Comparison of ENCODE assay signal across 35 cellular contexts in genomic region chr2:98520806-98521205, GRCh38.
"Had no signal": no experiment of that assay in that cellular context is flagged by ENCODE, and none has a peak within 500 bp of the region (broad histone marks: within the 10 kb centered on the region; RNA-seq: fewer than 3 reads in every experiment).

No MANE protein-coding gene starts in this region.

- H3K27me3 ChIP-seq: ascending aorta, cardiac muscle cell had no signal

- H3K36me3 ChIP-seq: cardiac muscle cell had no signal

- H3K27me3 Mint-ChIP-seq: activated B cell treated with CpG ODN at 0.5 μM for 24 hours; activated CD4-positive, alpha-beta memory T cell treated with anti-CD3 and anti-CD28 coated beads for 36 hours; activated CD8-positive, alpha-beta T cell treated with anti-CD3 and anti-CD28 coated beads for 36 hours; activated naive CD4-positive, alpha-beta T cell treated with anti-CD3 and anti-CD28 coated beads, Interleukin-2, amount 10 ng/mL, durations not matched to agents 7 days and 5 days; activated naive CD4-positive, alpha-beta T cell treated with anti-CD3 and anti-CD28 coated beads, Interleukin-2, amount 50 U/mL, for 24 hours; activated naive CD8-positive, alpha-beta T cell; activated naive CD8-positive, alpha-beta T cell treated with anti-CD3 and anti-CD28 coated beads, Interleukin-2, amount 10 ng/mL, durations not matched to agents 7 days and 5 days; activated naive CD8-positive, alpha-beta T cell treated with anti-CD3 and anti-CD28 coated beads, Interleukin-2, amount 50 U/mL, for 24 hours; brain; central memory CD8-positive, alpha-beta T cell had no signal

- H3K27ac Mint-ChIP-seq: activated B cell treated with CpG ODN at 0.5 μM for 24 hours; activated CD4-positive, alpha-beta memory T cell treated with anti-CD3 and anti-CD28 coated beads for 36 hours; activated CD8-positive, alpha-beta T cell treated with anti-CD3 and anti-CD28 coated beads for 36 hours; activated naive CD4-positive, alpha-beta T cell treated with anti-CD3 and anti-CD28 coated beads, Interleukin-2, amount 10 ng/mL, durations not matched to agents 7 days and 5 days; activated naive CD4-positive, alpha-beta T cell treated with anti-CD3 and anti-CD28 coated beads, Interleukin-2, amount 50 U/mL, for 24 hours; activated naive CD8-positive, alpha-beta T cell; activated naive CD8-positive, alpha-beta T cell treated with anti-CD3 and anti-CD28 coated beads, Interleukin-2, amount 10 ng/mL, durations not matched to agents 7 days and 5 days; activated naive CD8-positive, alpha-beta T cell treated with anti-CD3 and anti-CD28 coated beads, Interleukin-2, amount 50 U/mL, for 24 hours; activated T-helper 2 cell treated with anti-CD3 and anti-CD28 coated beads, Interferon-gamma antibody, Interleukin-2, Interleukin-4, amounts not matched to agents 10 μg/mL and 5 μg/mL and 100 μg/mL, durations not matched to agents 14 hours and 24 hours and 36 hours; T-helper 1 cell treated with Interleukin-12 subunit alpha and Interleukin-12 subunit beta and Interleukin-4 antibody, amounts not matched to agents 30 μg/mL and 1 μg/mL, for 36 hours; T-helper 2 cell treated with Interferon-gamma antibody and Interleukin-4, amounts not matched to agents 5 μg/mL and 100 μg/mL, for 36 hours had no signal

- DNase-seq: activated B cell treated with CpG ODN at 0.5 μM for 24 hours; activated CD4-positive, alpha-beta memory T cell treated with anti-CD3 and anti-CD28 coated beads for 36 hours; activated CD4-positive, alpha-beta T cell treated with anti-CD3 and anti-CD28 coated beads for 48 hours; activated CD4-positive, alpha-beta T cell treated with anti-CD3 and anti-CD28 coated beads, Interleukin-2, amount 50 U/mL, for 1 hour; activated CD4-positive, alpha-beta T cell treated with anti-CD3 and anti-CD28 coated beads, Interleukin-2, amount 50 U/mL, for 4 hours; activated CD4-positive, CD25-positive, alpha-beta regulatory T cell treated with anti-CD3 and anti-CD28 coated beads, Interleukin-2, amount 50 U/mL, for 72 hours; activated CD8-positive, alpha-beta memory T cell treated with anti-CD3 and anti-CD28 coated beads, Interleukin-2, amount 50 U/mL, for 4 hours; activated CD8-positive, alpha-beta T cell treated with anti-CD3 and anti-CD28 coated beads for 36 hours; activated effector memory CD4-positive, alpha-beta T cell treated with Interleukin-2 at 50 U/mL for 16 hours; activated gamma-delta T cell; activated naive CD4-positive, alpha-beta T cell treated with anti-CD3 and anti-CD28 coated beads, Interleukin-2, amount 10 ng/mL, durations not matched to agents 7 days and 5 days; activated naive CD4-positive, alpha-beta T cell treated with Interleukin-2 at 50 U/mL for 16 hours; activated naive CD8-positive, alpha-beta T cell treated with anti-CD3 and anti-CD28 coated beads, Interleukin-2, amount 10 ng/mL, durations not matched to agents 7 days and 5 days; activated naive CD8-positive, alpha-beta T cell treated with anti-CD3 and anti-CD28 coated beads, Interleukin-2, amount 50 U/mL, for 24 hours; activated T-cell treated with anti-CD3 and anti-CD28 coated beads for 4 hours; activated T-cell treated with anti-CD3 and anti-CD28 coated beads, Interleukin-2, amount 50 U/mL, for 1 hour; activated T-cell treated with anti-CD3 and anti-CD28 coated beads, Interleukin-2, amount 50 U/mL, for 4 hours; amygdala; anterior cingulate cortex; SW 1271; T-helper 1 cell; T-helper 2 cell; T-helper 9 cell had no signal

- H3K4me1 Mint-ChIP-seq: activated B cell treated with CpG ODN at 0.5 μM for 24 hours had no signal

- H3K9me3 ChIP-seq: ascending aorta had no signal

- H3K4me1 ChIP-seq: ascending aorta had no signal

- H3K4me3 ChIP-seq: ascending aorta, cardiac muscle cell had no signal

- H3K27ac ChIP-seq: ascending aorta, cardiac muscle cell, VCaP had no signal

- FAIRE-seq: bronchial epithelial cell, TTC549 had no signal

- H3K9me3 Mint-ChIP-seq: activated B cell treated with CpG ODN at 0.5 μM for 24 hours; activated CD4-positive, alpha-beta memory T cell treated with anti-CD3 and anti-CD28 coated beads for 36 hours; activated CD8-positive, alpha-beta T cell treated with anti-CD3 and anti-CD28 coated beads for 36 hours; activated naive CD4-positive, alpha-beta T cell treated with anti-CD3 and anti-CD28 coated beads, Interleukin-2, amount 10 ng/mL, durations not matched to agents 7 days and 5 days; activated naive CD4-positive, alpha-beta T cell treated with anti-CD3 and anti-CD28 coated beads, Interleukin-2, amount 50 U/mL, for 24 hours; activated naive CD8-positive, alpha-beta T cell treated with anti-CD3 and anti-CD28 coated beads, Interleukin-2, amount 10 ng/mL, durations not matched to agents 7 days and 5 days; activated naive CD8-positive, alpha-beta T cell treated with anti-CD3 and anti-CD28 coated beads, Interleukin-2, amount 50 U/mL, for 24 hours; activated T-cell treated with anti-CD3 and anti-CD28 coated beads, Interleukin-2, amount 50 U/mL, for 4 hours; activated T-helper 2 cell treated with anti-CD3 and anti-CD28 coated beads, Interferon-gamma antibody, Interleukin-2, Interleukin-4, amounts not matched to agents 10 μg/mL and 5 μg/mL and 100 μg/mL, durations not matched to agents 14 hours and 24 hours and 36 hours; central memory CD8-positive, alpha-beta T cell; T-helper 1 cell treated with Interleukin-12 subunit alpha and Interleukin-12 subunit beta and Interleukin-4 antibody, amounts not matched to agents 30 μg/mL and 1 μg/mL, for 36 hours; T-helper 2 cell treated with Interferon-gamma antibody and Interleukin-4, amounts not matched to agents 5 μg/mL and 100 μg/mL, for 36 hours had no signal

- H3K4me3 Mint-ChIP-seq: activated B cell treated with CpG ODN at 0.5 μM for 24 hours; activated CD4-positive, alpha-beta memory T cell treated with anti-CD3 and anti-CD28 coated beads for 36 hours; activated CD8-positive, alpha-beta T cell treated with anti-CD3 and anti-CD28 coated beads for 36 hours; activated naive CD4-positive, alpha-beta T cell treated with anti-CD3 and anti-CD28 coated beads, Interleukin-2, amount 10 ng/mL, durations not matched to agents 7 days and 5 days; activated naive CD4-positive, alpha-beta T cell treated with anti-CD3 and anti-CD28 coated beads, Interleukin-2, amount 50 U/mL, for 24 hours; activated naive CD8-positive, alpha-beta T cell; activated naive CD8-positive, alpha-beta T cell treated with anti-CD3 and anti-CD28 coated beads, Interleukin-2, amount 10 ng/mL, durations not matched to agents 7 days and 5 days; activated naive CD8-positive, alpha-beta T cell treated with anti-CD3 and anti-CD28 coated beads, Interleukin-2, amount 50 U/mL, for 24 hours; activated T-cell treated with anti-CD3 and anti-CD28 coated beads, Interleukin-2, amount 50 U/mL, for 4 hours; brain; central memory CD8-positive, alpha-beta T cell; T-helper 1 cell treated with Interleukin-12 subunit alpha and Interleukin-12 subunit beta and Interleukin-4 antibody, amounts not matched to agents 30 μg/mL and 1 μg/mL, for 36 hours; T-helper 2 cell treated with Interferon-gamma antibody and Interleukin-4, amounts not matched to agents 5 μg/mL and 100 μg/mL, for 36 hours had no signal
